2 cellular contexts compared by ENCODE assay signal in the genomic region with DNA sequence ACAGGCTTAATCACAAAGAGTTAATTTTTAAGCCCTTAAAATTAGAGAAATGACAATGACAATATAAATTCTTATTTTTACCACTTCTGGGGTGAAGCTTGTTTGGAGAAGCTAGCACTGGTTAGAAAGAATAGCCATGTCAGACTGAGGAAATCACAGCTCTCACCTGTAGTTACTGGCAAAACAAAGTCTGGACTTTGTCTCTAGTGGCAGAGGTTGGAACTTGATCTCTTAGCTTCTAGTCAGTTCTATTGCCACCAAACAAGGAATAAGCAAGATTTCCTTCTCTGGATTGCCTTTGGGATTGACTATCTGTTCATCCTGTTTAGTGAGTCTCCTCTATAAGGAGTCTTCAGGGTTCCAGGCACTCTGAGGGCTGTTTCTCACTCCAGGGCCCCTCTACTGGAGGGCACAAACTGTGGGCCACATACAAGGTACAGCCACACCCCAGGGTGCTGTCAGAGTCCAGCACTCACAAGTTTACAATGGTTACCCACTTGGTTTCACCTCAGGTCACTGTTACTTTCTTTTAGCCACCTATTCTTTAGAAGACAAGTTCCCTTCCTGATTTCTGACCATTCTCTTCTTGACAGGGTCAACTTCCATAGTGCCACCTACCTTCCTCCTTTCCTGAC.
TF ChIP-seq lines count a peak whose summit lies in the region.

No MANE protein-coding gene starts in this region.

TF ChIP-seq in GM23338, 12 proteins besides CTCF, POLR2A, EP300 and RAD21 (continued from another document):
- TF ChIP-seq ZNF462 (CRISPR knock-in tag; IDR thresholded peaks at IDR 0.05) = no peak
- no peak for TF ChIP-seq EZH2 (IDR thresholded peaks at IDR 0.05; ENCODE audit: low read depth, unreplicated experiment)

TF ChIP-seq in GM12878, 131 proteins besides CTCF, POLR2A, EP300 and RAD21 (continued from another document):
- TF ChIP-seq, protein P1, sequence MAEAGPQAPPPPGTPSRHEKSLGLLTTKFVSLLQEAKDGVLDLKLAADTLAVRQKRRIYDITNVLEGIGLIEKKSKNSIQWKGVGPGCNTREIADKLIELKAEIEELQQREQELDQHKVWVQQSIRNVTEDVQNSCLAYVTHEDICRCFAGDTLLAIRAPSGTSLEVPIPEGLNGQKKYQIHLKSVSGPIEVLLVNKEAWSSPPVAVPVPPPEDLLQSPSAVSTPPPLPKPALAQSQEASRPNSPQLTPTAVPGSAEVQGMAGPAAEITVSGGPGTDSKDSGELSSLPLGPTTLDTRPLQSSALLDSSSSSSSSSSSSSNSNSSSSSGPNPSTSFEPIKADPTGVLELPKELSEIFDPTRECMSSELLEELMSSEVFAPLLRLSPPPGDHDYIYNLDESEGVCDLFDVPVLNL (IDR thresholded peaks at IDR 0.05; ENCODE audit: low read depth, low read length) = no peak
- TF ChIP-seq REST (IDR thresholded peaks at IDR 0.05; ENCODE audit: low read depth, low read length) (no peak), ETV6 (conservative IDR thresholded peaks at IDR 0.05 in 1 of 2, IDR thresholded peaks at IDR 0.05 in 1 of 2; ENCODE audit: borderline replicate concordance in 1 of 2, low read depth in 1 of 2) (no peak), FOS (IDR thresholded peaks at IDR 0.05; ENCODE audit: borderline replicate concordance, extremely low read depth, insufficient read length) (no peak), ZBTB4 (CRISPR knock-in tag; IDR thresholded peaks at IDR 0.05) (no peak), IKZF1 (conservative IDR thresholded peaks at IDR 0.05) (no peak), ZNF592 (IDR thresholded peaks at IDR 0.05) (no peak), POLR2AphosphoS2 (IDR thresholded peaks at IDR 0.05; ENCODE audit: low read depth, low read length) (no peak)
